25 cellular contexts compared by ENCODE assay signal in the genomic region with DNA sequence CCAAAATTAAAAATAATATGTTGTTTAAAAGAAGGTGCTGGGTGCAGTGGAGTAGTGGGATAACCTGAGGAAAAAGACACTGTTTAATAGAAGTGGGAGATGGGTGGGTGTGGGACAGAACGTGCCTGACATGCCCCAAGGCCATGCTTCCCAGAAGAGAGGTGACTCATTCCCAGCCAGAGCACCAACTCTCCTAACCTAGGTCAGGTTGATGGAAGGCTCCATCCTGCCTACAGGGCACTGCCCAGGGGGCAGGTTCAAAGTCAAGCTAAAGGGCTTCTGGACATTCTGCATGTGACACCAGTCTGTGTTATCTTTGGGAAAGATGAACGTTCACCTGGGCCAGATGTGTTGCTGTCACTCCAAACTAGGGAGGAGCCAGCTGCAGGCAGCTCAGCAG.
DNase-seq lines count a peak whose midpoint lies in the region; ATAC-seq and TF ChIP-seq lines count a peak whose summit lies in the region.
"Had no signal": no experiment of that assay in that cellular context is flagged by ENCODE, and none has a peak within 500 bp of the region (broad histone marks: within the 10 kb centered on the region; RNA-seq: fewer than 3 reads in every experiment).

No MANE protein-coding gene starts in this region.

- H3K27me3 Mint-ChIP-seq in neural crest cell (ENCODE audit: low read depth) = no peaks in the 10 kb centered on the region
- H3K27me3 Mint-ChIP-seq: activated CD4-positive, alpha-beta T cell treated with anti-CD3 and anti-CD28 coated beads for 36 hours; brain; stimulated activated memory B cell treated with anti-CD40 and anti-IgM and Interleukin-4, amounts not matched to agents 10 μg/mL and 1 μg/mL and 100 μg/mL, for 72 hours had no signal

- H3K36me3 ChIP-seq in effector memory CD4-positive, alpha-beta T cell (ENCODE audit: control insufficient read depth, insufficient read depth, low read length) = no peaks in the 10 kb centered on the region
- H3K36me3 ChIP-seq: adrenal gland, neutrophil, upper lobe of left lung had no signal

- H3K4me1 Mint-ChIP-seq in neural crest cell = peaks cover 4% of the 10 kb centered on the region
- H3K4me1 Mint-ChIP-seq: activated CD4-positive, alpha-beta T cell treated with anti-CD3 and anti-CD28 coated beads for 36 hours; stimulated activated memory B cell treated with anti-CD40 and anti-IgM and Interleukin-4, amounts not matched to agents 10 μg/mL and 1 μg/mL and 100 μg/mL, for 72 hours had no signal

- H3K4me1 ChIP-seq in effector memory CD4-positive, alpha-beta T cell (ENCODE audit: control insufficient read depth, insufficient read depth, low read length, poor library complexity, severe bottlenecking) = no peaks in the 10 kb centered on the region
- H3K4me1 ChIP-seq: adrenal gland had no signal

- ATAC-seq in GM21526 (IDR thresholded peaks at IDR 0.05; ENCODE audit: low FRiP score, unreplicated experiment) = no peak
- ATAC-seq: activated CD4-positive, alpha-beta T cell treated with anti-CD3 and anti-CD28 coated beads for 36 hours; sciatic nerve; stimulated activated memory B cell treated with anti-CD40 and anti-IgM and Interleukin-4, amounts not matched to agents 10 μg/mL and 1 μg/mL and 100 μg/mL, for 72 hours had no signal

- no peak overlapping the region for H3K27ac ChIP-seq in effector memory CD4-positive, alpha-beta T cell (ENCODE audit: insufficient read depth, low read length, poor library complexity, severe bottlenecking)
- H3K27ac ChIP-seq: adrenal gland, C4-2B, KMS-11, neutrophil, upper lobe of left lung had no signal

- H3K36me3 Mint-ChIP-seq in neural crest cell (ENCODE audit: low read depth) = no peaks in the 10 kb centered on the region
- H3K36me3 Mint-ChIP-seq: brain; stimulated activated memory B cell treated with anti-CD40 and anti-IgM and Interleukin-4, amounts not matched to agents 10 μg/mL and 1 μg/mL and 100 μg/mL, for 72 hours had no signal

- H3K9me3 ChIP-seq in effector memory CD4-positive, alpha-beta T cell (ENCODE audit: control insufficient read depth, low read length) = no peaks in the 10 kb centered on the region
- H3K9me3 ChIP-seq: adrenal gland, neutrophil, upper lobe of left lung had no signal

- DNase-seq in EH (ENCODE audit: low read depth) = peak; percentile 44
- peak; percentile 19 for DNase-seq in HuH-7 (ENCODE audit: low spot score)
- DNase-seq in epithelial cell of esophagus (ENCODE audit: low read depth) = peak; percentile 53
- no peak for DNase-seq in neural crest cell (ENCODE audit: low read depth, low spot score)
- DNase-seq in effector memory CD4-positive, alpha-beta T cell = no peak
- no peak for DNase-seq in activated T-cell treated with anti-CD3 and anti-CD28 coated beads, Interleukin-2, amount 50 U/mL, for 1 hour
- DNase-seq in activated gamma-delta T cell treated with Interleukin-2 at 50 U/mL for 16 hours = no peak
- DNase-seq: activated CD4-positive, alpha-beta T cell treated with anti-CD3 and anti-CD28 coated beads for 36 hours; activated naive CD4-positive, alpha-beta T cell; adrenal gland; H7; NCI-H1436; NCI-H446; stimulated activated CD4-positive, alpha-beta T cell treated with anti-CD3 and anti-CD28 coated beads, Interleukin-12 subunit alpha, Interleukin-12 subunit beta, amount 100 ng/mL, for 4 hours; stimulated activated CD4-positive, alpha-beta T cell treated with anti-CD3 and anti-CD28 coated beads, Interleukin-4, amount 100 ng/mL, for 24 hours; substantia nigra; upper lobe of left lung had no signal

- H3K27me3 ChIP-seq in effector memory CD4-positive, alpha-beta T cell (replicated peaks; ENCODE audit: control insufficient read depth, insufficient read depth, low read length, poor library complexity, severe bottlenecking) = no peaks in the 10 kb centered on the region
- H3K27me3 ChIP-seq: adrenal gland, neutrophil, upper lobe of left lung had no signal

- no peaks in the 10 kb centered on the region for H3K9me3 Mint-ChIP-seq in neural crest cell
- H3K9me3 Mint-ChIP-seq: stimulated activated memory B cell treated with anti-CD40 and anti-IgM and Interleukin-4, amounts not matched to agents 10 μg/mL and 1 μg/mL and 100 μg/mL, for 72 hours; T-helper 2 cell treated with Interferon-gamma antibody and Interleukin-4, amounts not matched to agents 5 μg/mL and 100 μg/mL, for 36 hours had no signal

- H3K4me3 Mint-ChIP-seq in neural crest cell = no peak overlapping the region
- H3K4me3 Mint-ChIP-seq: activated CD4-positive, alpha-beta T cell treated with anti-CD3 and anti-CD28 coated beads for 36 hours; brain; stimulated activated memory B cell treated with anti-CD40 and anti-IgM and Interleukin-4, amounts not matched to agents 10 μg/mL and 1 μg/mL and 100 μg/mL, for 72 hours; T-helper 2 cell treated with Interferon-gamma antibody and Interleukin-4, amounts not matched to agents 5 μg/mL and 100 μg/mL, for 36 hours had no signal

- no peak for TF ChIP-seq CTCF in epithelial cell of esophagus (IDR thresholded peaks at IDR 0.05; ENCODE audit: insufficient read depth, low read depth, low read length, missing control alignments)
- TF ChIP-seq CTCF in neural crest cell (conservative IDR thresholded peaks at IDR 0.05) = no peak

- H3K4me3 ChIP-seq in epithelial cell of esophagus (ENCODE audit: low read length) = no peak overlapping the region
- H3K4me3 ChIP-seq in effector memory CD4-positive, alpha-beta T cell (ENCODE audit: insufficient read depth, low read depth, low read length, poor library complexity, severe bottlenecking) = no peak overlapping the region
- H3K4me3 ChIP-seq: adrenal gland, upper lobe of left lung had no signal

- peak overlapping the region; percentile 39 for H3K27ac Mint-ChIP-seq in neural crest cell (ENCODE audit: unreplicated experiment)
- H3K27ac Mint-ChIP-seq: activated CD4-positive, alpha-beta T cell treated with anti-CD3 and anti-CD28 coated beads for 36 hours; stimulated activated memory B cell treated with anti-CD40 and anti-IgM and Interleukin-4, amounts not matched to agents 10 μg/mL and 1 μg/mL and 100 μg/mL, for 72 hours; T-helper 2 cell treated with Interferon-gamma antibody and Interleukin-4, amounts not matched to agents 5 μg/mL and 100 μg/mL, for 36 hours had no signal

Comparison
In these comparisons a context has a peak if more than half of its experiments do, and no peak if none do; other contexts are left out.
1. DNase-seq: peak in EH (single experiment), HuH-7 (single experiment) and epithelial cell of esophagus (single experiment); none in neural crest cell (single experiment), effector memory CD4-positive, alpha-beta T cell (0 of 3), activated T-cell treated with anti-CD3 and anti-CD28 coated beads, Interleukin-2, amount 50 U/mL, for 1 hour (single experiment) and activated gamma-delta T cell treated with Interleukin-2 at 50 U/mL for 16 hours (single experiment).